ENCODE assay signal across 1 cellular context in genomic region chr11:45804806-45805304, GRCh38.
TF ChIP-seq lines count a peak whose summit lies in the region.

SLC35C1 (plus strand) TSS chr11:45805149; CDS start chr11:45805802, 653 bp downstream.

TF ChIP-seq in A549, 52 proteins besides CTCF, POLR2A, EP300 and RAD21 (continued from another document):
- no peak for TF ChIP-seq CBX2 (IDR thresholded peaks at IDR 0.05; ENCODE audit: borderline replicate concordance, low read depth)
- TF ChIP-seq ZC3H11A (IDR thresholded peaks at IDR 0.05) = no peak
- TF ChIP-seq SREBF2 (IDR thresholded peaks at IDR 0.05) = no peak
